In the genomic region with DNA sequence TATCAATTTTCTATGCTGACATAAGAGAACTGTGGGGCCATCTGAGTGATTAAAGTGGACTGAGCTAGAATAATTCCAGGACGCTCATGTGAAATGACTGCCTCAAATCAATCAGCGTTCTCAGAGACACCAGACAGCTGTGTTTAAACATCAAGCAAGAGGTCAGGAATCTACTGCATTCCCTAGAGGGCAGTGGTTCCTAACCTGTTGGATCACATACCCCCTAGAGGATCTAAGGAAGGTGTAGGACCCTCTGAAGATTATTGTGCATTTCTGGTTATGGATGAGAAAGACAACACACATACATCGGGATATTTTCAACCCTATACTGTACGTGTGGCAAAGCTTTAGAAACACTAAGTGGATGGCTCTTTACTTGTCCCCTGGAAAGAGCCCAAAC, we compare ENCODE assay signal across 21 cellular contexts. TPM values are rescaled to one million over a fixed set of nuclear protein-coding genes. Genes with fewer than 3 reads are reported as not detected.
"Had no signal": no experiment of that assay in that cellular context is flagged by ENCODE, and none has a peak within 500 bp of the region (broad histone marks: within the 10 kb centered on the region; RNA-seq: fewer than 3 reads in every experiment).

No MANE protein-coding gene starts in this region.

- H3K27ac ChIP-seq: coronary artery, right atrium auricular region, transverse colon had no signal

- H3K4me1 ChIP-seq: right atrium auricular region had no signal

- H3K9me3 ChIP-seq: right atrium auricular region, transverse colon had no signal

- DNase-seq: activated CD4-positive, alpha-beta T cell treated with anti-CD3 and anti-CD28 coated beads, Interleukin-2, amount 10 ng/mL, durations not matched to agents 24 days and 14 days; activated CD4-positive, CD25-positive, alpha-beta regulatory T cell; activated CD8-positive, alpha-beta memory T cell treated with anti-CD3 and anti-CD28 coated beads, Interleukin-2, amount 50 U/mL, for 4 hours; activated CD8-positive, alpha-beta T cell treated with anti-CD3 and anti-CD28 coated beads, Interleukin-2, amount 10 ng/mL, durations not matched to agents 7 days and 5 days; activated gamma-delta T cell treated with Interleukin-2 at 50 U/mL for 16 hours; activated naive CD8-positive, alpha-beta T cell treated with anti-CD3 and anti-CD28 coated beads, Interleukin-2, amount 10 ng/mL, durations not matched to agents 7 days and 5 days; activated T-cell treated with anti-CD3 and anti-CD28 coated beads, Interleukin-2, amount 50 U/mL, for 48 hours; foreskin melanocyte; left ventricle myocardium superior; natural killer cell; posterior cingulate gyrus; small intestine; stimulated activated CD4-positive, alpha-beta T cell treated with anti-CD3 and anti-CD28 coated beads, Interleukin-4, amount 100 ng/mL, for 4 hours; stimulated activated CD8-positive, alpha-beta memory T cell treated with anti-CD3 and anti-CD28 coated beads, Interleukin-4, amount 100 ng/mL, for 48 hours; stimulated activated naive CD4-positive, alpha-beta T cell treated with Interleukin-2 at 50 U/mL for 16 hours; substantia nigra; T-helper 2 cell; transverse colon had no signal

- H3K27me3 ChIP-seq: right atrium auricular region, transverse colon had no signal

- ATAC-seq: activated CD8-positive, alpha-beta T cell treated with anti-CD3 and anti-CD28 coated beads, Interleukin-2, amount 10 ng/mL, durations not matched to agents 7 days and 5 days; left ventricle myocardium superior; natural killer cell had no signal

- H3K4me3 ChIP-seq: coronary artery, right atrium auricular region, transverse colon had no signal

- H3K36me3 ChIP-seq: right atrium auricular region, transverse colon had no signal

RNA-seq across cellular contexts. Expression of a gene that starts 51.8 kb away (rescaled TPM):
- total RNA-seq: activated CD8-positive, alpha-beta T cell treated with anti-CD3 and anti-CD28 coated beads, Interleukin-2, amount 10 ng/mL, durations not matched to agents 7 days and 5 days; activated naive CD8-positive, alpha-beta T cell treated with anti-CD3 and anti-CD28 coated beads, Interleukin-2, amount 10 ng/mL, durations not matched to agents 7 days and 5 days; endothelial cell of umbilical vein; natural killer cell had no signal
